ENCODE assay signal across 24 cellular contexts in the genomic region with DNA sequence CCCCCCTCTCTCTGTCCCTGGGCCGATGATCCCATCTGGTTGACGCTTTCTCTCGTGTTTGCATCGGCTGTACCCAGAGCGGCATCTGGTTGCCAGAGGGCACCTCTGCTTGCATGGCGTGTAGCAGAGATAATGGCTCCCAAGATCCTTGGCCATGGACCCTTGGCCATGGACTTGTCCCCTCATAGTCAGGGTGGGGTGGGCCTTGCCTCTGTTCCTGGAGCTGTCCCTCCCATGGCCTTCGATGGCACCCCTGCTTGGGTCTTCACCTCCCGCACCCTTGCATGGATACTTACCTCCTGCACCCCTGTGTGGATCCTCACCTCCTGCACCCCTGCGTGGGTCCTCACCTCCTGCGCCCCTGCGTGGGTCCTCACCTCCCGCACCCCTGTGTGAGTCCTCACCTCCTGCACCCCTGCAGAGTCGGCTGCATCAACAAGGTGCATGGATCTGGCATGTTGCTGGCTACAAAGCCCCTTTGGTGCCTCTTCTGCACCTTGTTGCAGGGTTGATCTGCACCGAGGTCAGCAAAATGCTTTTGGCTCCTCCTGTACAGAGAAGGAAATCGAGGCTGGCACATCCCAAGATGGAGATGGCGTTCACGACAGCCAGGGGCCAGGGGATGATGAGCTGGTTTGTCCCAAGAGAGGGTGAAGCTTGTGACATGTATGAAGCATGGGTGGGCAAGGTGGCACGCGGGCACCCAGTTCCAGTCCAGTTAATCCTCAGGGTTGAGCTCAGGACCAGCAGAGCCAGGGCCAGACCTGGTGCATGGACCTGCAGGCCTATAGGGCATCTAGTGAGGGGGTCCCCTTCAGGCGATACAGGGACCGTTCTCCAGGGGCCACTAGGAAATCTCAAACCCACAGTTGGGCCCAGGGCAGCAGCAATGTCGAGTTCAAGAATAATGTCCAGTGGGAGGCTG. TPM values are rescaled to one million over a fixed set of nuclear protein-coding genes. Genes with fewer than 3 reads are reported as not detected.
DNase-seq lines count a peak whose midpoint lies in the region; ATAC-seq and TF ChIP-seq lines count a peak whose summit lies in the region.
"Had no signal": no experiment of that assay in that cellular context is flagged by ENCODE, and none has a peak within 500 bp of the region (broad histone marks: within the 10 kb centered on the region; RNA-seq: fewer than 3 reads in every experiment).

No MANE protein-coding gene starts in this region.

- peak; percentile 59 for DNase-seq in DMS53 (lab: John Stamatoyannopoulos, UW)
- no peak for DNase-seq in DMS53 treated with DMSO at 0.1 percent for 48 hours (lab: John Stamatoyannopoulos, UW; ENCODE audit: unreplicated experiment)
- DNase-seq in activated naive CD4-positive, alpha-beta T cell treated with anti-CD3 and anti-CD28 coated beads, Interleukin-2, amount 10 ng/mL, durations not matched to agents 7 days and 5 days, result peak; percentile 10
- DNase-seq in activated naive CD4-positive, alpha-beta T cell treated with anti-CD3 and anti-CD28 coated beads for 36 hours, result no peak
- DNase-seq in neuronal stem cell (ENCODE audit: low spot score), result no peak
- no peak for DNase-seq in SKM-1 (lab: John Stamatoyannopoulos, UW; ENCODE audit: unreplicated experiment)
- DNase-seq: 8988T; ACHN; AML-193; BE2C; CD4-positive, alpha-beta T cell; CD8-positive, alpha-beta memory T cell; DMS153; DMS79 treated with DMSO at 0.1 percent for 48 hours; GF-D8; GOT3; H7; HFFc6 had no signal

- H3K36me3 ChIP-seq in HEK293 (ENCODE audit: control insufficient read depth in 2 of 2, insufficient read depth in 1 of 2, low read length in 2 of 2) (no peaks in the 10 kb centered on the region), neuronal stem cell (replicated peaks in 1 of 2; ENCODE audit: control insufficient read depth in 2 of 2, insufficient read depth in 2 of 2, low read length in 2 of 2) (no peaks in the 10 kb centered on the region)
- H3K36me3 ChIP-seq: BE2C; BLaER1 treated with 17β-estradiol and CSF1 and Interleukin-3, amounts not matched to agents 10 nM and 100 nM had no signal

- no peak overlapping the region for H3K4me2 ChIP-seq in neuronal stem cell (ENCODE audit: insufficient read depth, low read length, poor library complexity, severe bottlenecking)
- H3K4me2 ChIP-seq: A549 had no signal

- no peak for ATAC-seq in GM18511 (IDR thresholded peaks at IDR 0.05; ENCODE audit: unreplicated experiment)
- ATAC-seq: A549, HCT116 had no signal

- H3K9me3 Mint-ChIP-seq in activated naive CD4-positive, alpha-beta T cell treated with anti-CD3 and anti-CD28 coated beads, Interleukin-2, amount 10 ng/mL, durations not matched to agents 7 days and 5 days, result no peaks in the 10 kb centered on the region
- no peaks in the 10 kb centered on the region for H3K9me3 Mint-ChIP-seq in activated naive CD4-positive, alpha-beta T cell treated with anti-CD3 and anti-CD28 coated beads for 36 hours
- H3K9me3 Mint-ChIP-seq: CD4-positive, alpha-beta T cell; CD8-positive, alpha-beta memory T cell had no signal

- peak overlapping the region; percentile 82 for H2AK5ac ChIP-seq in neuronal stem cell (ENCODE audit: low read depth, low read length)

- H3K27me3 Mint-ChIP-seq in activated naive CD4-positive, alpha-beta T cell treated with anti-CD3 and anti-CD28 coated beads, Interleukin-2, amount 10 ng/mL, durations not matched to agents 7 days and 5 days, result peaks cover 7% of the 10 kb centered on the region
- H3K27me3 Mint-ChIP-seq in activated naive CD4-positive, alpha-beta T cell treated with anti-CD3 and anti-CD28 coated beads for 36 hours (ENCODE audit: low read depth), result peaks cover 2% of the 10 kb centered on the region

- H3K27me3 ChIP-seq in neuronal stem cell (ENCODE audit: control insufficient read depth in 3 of 3, insufficient read depth in 3 of 3, low read depth in 1 of 3, low read length in 3 of 3), result peaks cover 0 to 22% (median 0%) of the 10 kb centered on the region in 3 experiments
- H3K27me3 ChIP-seq: BE2C; BLaER1 treated with 17β-estradiol and CSF1 and Interleukin-3, amounts not matched to agents 10 nM and 100 nM had no signal

- POLR2A ChIA-PET in HEK293 (lab: Yijun Ruan, JAX), result no interaction called here

- H3K23ac ChIP-seq in neuronal stem cell (ENCODE audit: low read depth, low read length, poor library complexity), result no peak overlapping the region

- H3K4me1 ChIP-seq in HEK293 (ENCODE audit: control insufficient read depth, insufficient read depth, low read length) (no peaks in the 10 kb centered on the region), neuronal stem cell (ENCODE audit: control insufficient read depth in 2 of 2, insufficient read depth in 1 of 2, low read depth in 1 of 2, low read length in 2 of 2) (peaks cover 0 to 10% of the 10 kb centered on the region in 2 donors)
- H3K4me1 ChIP-seq: BE2C had no signal

- H3K9me3 ChIP-seq in HEK293 (ENCODE audit: control insufficient read depth, insufficient read depth, low read depth, low read length) (no peaks in the 10 kb centered on the region), neuronal stem cell (replicated peaks in 1 of 2; ENCODE audit: control insufficient read depth in 2 of 2, insufficient read depth in 1 of 2, low read depth in 1 of 2, low read length in 2 of 2) (peaks cover 0 to 3% of the 10 kb centered on the region in 2 donors)
- H3K9me3 ChIP-seq: A549, BE2C had no signal

- H3K14ac ChIP-seq in neuronal stem cell (ENCODE audit: low read length), result peak overlapping the region; percentile 84

- H3K9ac ChIP-seq in neuronal stem cell (ENCODE audit: low read depth, low read length, poor library complexity), result peak overlapping the region; percentile 65
- H3K9ac ChIP-seq: BLaER1 treated with 17β-estradiol and CSF1 and Interleukin-3, amounts not matched to agents 10 nM and 100 nM had no signal

- no peaks in the 10 kb centered on the region for H3K79me1 ChIP-seq in neuronal stem cell (ENCODE audit: low read depth, low read length)

- H3K4me3 ChIP-seq in HEK293 (ENCODE audit: low read depth, low read length), result no peak overlapping the region
- H3K4me3 ChIP-seq in neuronal stem cell (ENCODE audit: low read length in 2 of 2), result no peak overlapping the region
- H3K4me3 ChIP-seq: A549; BLaER1 treated with 17β-estradiol and CSF1 and Interleukin-3, amounts not matched to agents 10 nM and 100 nM had no signal

- H2AFZ ChIP-seq in neuronal stem cell (ENCODE audit: low read length), result no peak overlapping the region

- H2BK12ac ChIP-seq in neuronal stem cell (ENCODE audit: low read length), result no peak overlapping the region

- H3K4me1 Mint-ChIP-seq in activated naive CD4-positive, alpha-beta T cell treated with anti-CD3 and anti-CD28 coated beads, Interleukin-2, amount 10 ng/mL, durations not matched to agents 7 days and 5 days, result no peaks in the 10 kb centered on the region
- H3K4me1 Mint-ChIP-seq in activated naive CD4-positive, alpha-beta T cell treated with anti-CD3 and anti-CD28 coated beads for 36 hours (ENCODE audit: low read depth), result no peaks in the 10 kb centered on the region
- H3K4me1 Mint-ChIP-seq: CD14-positive monocyte; CD8-positive, alpha-beta memory T cell had no signal

- H3K4ac ChIP-seq in neuronal stem cell (ENCODE audit: low read length), result no peak overlapping the region

- no peak overlapping the region for H4K8ac ChIP-seq in neuronal stem cell (ENCODE audit: low read depth, low read length)

- CTCF ChIA-PET in activated naive CD4-positive, alpha-beta T cell treated with anti-CD3 and anti-CD28 coated beads, Interleukin-2, amount 10 ng/mL, durations not matched to agents 7 days and 5 days (lab: Charles Lee), result no interaction called here
- CTCF ChIA-PET in activated naive CD4-positive, alpha-beta T cell treated with anti-CD3 and anti-CD28 coated beads for 36 hours (lab: Charles Lee), result no interaction called here
- CTCF ChIA-PET in HEK293 (lab: Yijun Ruan, JAX), result interaction anchor here (0.6 kb wide), 1 partner anchor 117 kb away, joined by 3 read pairs; no protein-coding TSS in a partner anchor

- H4K91ac ChIP-seq in neuronal stem cell (ENCODE audit: low read depth, low read length, poor library complexity), result peak overlapping the region; percentile 81

- intact Hi-C loops in activated naive CD4-positive, alpha-beta T cell treated with anti-CD3 and anti-CD28 coated beads for 36 hours (cut with micrococcal nuclease), result no loop called here

- H2BK120ac ChIP-seq in neuronal stem cell (ENCODE audit: low read depth, low read length), result peak overlapping the region; percentile 70

- H2BK15ac ChIP-seq in neuronal stem cell (ENCODE audit: low read length), result no peak overlapping the region

- H3K36me3 Mint-ChIP-seq in activated naive CD4-positive, alpha-beta T cell treated with anti-CD3 and anti-CD28 coated beads, Interleukin-2, amount 10 ng/mL, durations not matched to agents 7 days and 5 days, result no peaks in the 10 kb centered on the region
- H3K36me3 Mint-ChIP-seq in activated naive CD4-positive, alpha-beta T cell treated with anti-CD3 and anti-CD28 coated beads for 36 hours (ENCODE audit: low read depth), result no peaks in the 10 kb centered on the region
- H3K36me3 Mint-ChIP-seq: CD14-positive monocyte; CD8-positive, alpha-beta memory T cell had no signal

- WGBS in neuronal stem cell (ENCODE audit: extremely low coverage in 2 of 2, insufficient read length in 2 of 2, insufficient replicate concordance in 1 of 2), 2 donors, result no CpG with 5 or more reads among the region's 22 CpGs

- peak overlapping the region; percentile 74 for H3K18ac ChIP-seq in neuronal stem cell (ENCODE audit: low read length)

- H2BK5ac ChIP-seq in neuronal stem cell (ENCODE audit: low read length), result peak overlapping the region; percentile 62

- no peak for TF ChIP-seq CTCF in HEK293 (tag by site-specific recombination; IDR thresholded peaks at IDR 0.05)

- H3K27ac ChIP-seq in HEK293 (ENCODE audit: extremely low read depth, low read depth, low read length) (no peak overlapping the region), neuronal stem cell (replicated peaks; ENCODE audit: low read length) (no peak overlapping the region)
- H3K27ac ChIP-seq: A549; BLaER1 treated with 17β-estradiol and CSF1 and Interleukin-3, amounts not matched to agents 10 nM and 100 nM had no signal

- no peak overlapping the region for H3K27ac Mint-ChIP-seq in activated naive CD4-positive, alpha-beta T cell treated with anti-CD3 and anti-CD28 coated beads, Interleukin-2, amount 10 ng/mL, durations not matched to agents 7 days and 5 days
- no peak overlapping the region for H3K27ac Mint-ChIP-seq in activated naive CD4-positive, alpha-beta T cell treated with anti-CD3 and anti-CD28 coated beads for 36 hours
- H3K27ac Mint-ChIP-seq: CD14-positive monocyte; CD4-positive, alpha-beta T cell; HFFc6 had no signal

- H3K4me3 Mint-ChIP-seq in activated naive CD4-positive, alpha-beta T cell treated with anti-CD3 and anti-CD28 coated beads, Interleukin-2, amount 10 ng/mL, durations not matched to agents 7 days and 5 days, result no peak overlapping the region
- H3K4me3 Mint-ChIP-seq in activated naive CD4-positive, alpha-beta T cell treated with anti-CD3 and anti-CD28 coated beads for 36 hours, result no peak overlapping the region
- H3K4me3 Mint-ChIP-seq: CD14-positive monocyte; CD4-positive, alpha-beta T cell; CD8-positive, alpha-beta memory T cell; HFFc6 had no signal

TF ChIP-seq in HEK293, 187 proteins besides CTCF, POLR2A, EP300 and RAD21 (continues in another document):
- TF ChIP-seq ZNF843 (tag by site-specific recombination; IDR thresholded peaks at IDR 0.05) (no peak), YY1 (tag by site-specific recombination; IDR thresholded peaks at IDR 0.05) (no peak)

RNA-seq across cellular contexts. Expression of gene C1orf174, which starts 46.1 kb away (rescaled TPM):
- total RNA-seq in activated naive CD4-positive, alpha-beta T cell treated with anti-CD3 and anti-CD28 coated beads for 36 hours, result 10 to 100 TPM; 29.5 to 30.6 TPM
- 30.3 TPM for polyA plus RNA-seq in neuronal stem cell (2013, experiment 1 of 2)
- 30.5 TPM for polyA plus RNA-seq in neuronal stem cell (2013, experiment 2 of 2)

Comparison
In these comparisons a context has a peak if more than half of its experiments do, and no peak if none do; other contexts are left out.
1. DNase-seq: peak in DMS53 (single experiment) and activated naive CD4-positive, alpha-beta T cell treated with anti-CD3 and anti-CD28 coated beads, Interleukin-2, amount 10 ng/mL, durations not matched to agents 7 days and 5 days (single experiment); none in DMS53 treated with DMSO at 0.1 percent for 48 hours (single experiment), activated naive CD4-positive, alpha-beta T cell treated with anti-CD3 and anti-CD28 coated beads for 36 hours (single experiment), neuronal stem cell (single experiment) and SKM-1 (single experiment).